ENCODE assay signal across 1 cellular context in genomic region chr6:156783958-156784357, GRCh38.
TF ChIP-seq lines count a peak whose summit lies in the region.

No MANE protein-coding gene starts in this region.

TF ChIP-seq in H1, 55 proteins besides CTCF, POLR2A, EP300 and RAD21:
- TF ChIP-seq TBP (IDR thresholded peaks at IDR 0.05; ENCODE audit: low read depth, low read length) (no peak), MAX (IDR thresholded peaks at IDR 0.05) (0 out of 2 replicates have a peak, but pooled peaks have one; percentile 22), TEAD4 (IDR thresholded peaks at IDR 0.05; ENCODE audit: low read depth, low read length) (no peak)
